Comparison of ENCODE assay signal across 25 cellular contexts in the genomic region with DNA sequence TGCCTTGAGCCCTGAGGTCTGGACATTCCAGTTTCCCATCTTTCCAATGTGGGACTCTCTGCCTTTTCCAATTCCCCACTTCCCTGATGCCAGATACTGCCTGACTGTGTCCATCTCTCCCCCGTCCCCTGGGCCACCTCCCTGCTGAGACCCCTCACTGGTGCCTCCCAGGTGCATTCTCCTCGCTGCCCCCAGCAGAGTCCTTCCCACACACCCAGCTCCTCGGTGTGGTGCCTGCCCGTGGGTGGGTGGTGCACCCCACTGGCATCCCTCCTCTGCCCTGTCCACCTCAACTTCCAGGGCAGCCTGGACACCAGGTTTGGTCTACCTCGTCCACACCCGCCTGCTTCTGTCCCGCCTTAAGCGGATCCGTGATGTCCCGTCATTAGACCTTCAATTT. TPM values are rescaled to one million over a fixed set of nuclear protein-coding genes. Genes with fewer than 3 reads are reported as not detected.
DNase-seq lines count a peak whose midpoint lies in the region; ATAC-seq, FAIRE-seq and TF ChIP-seq lines count a peak whose summit lies in the region.
"Had no signal": no experiment of that assay in that cellular context is flagged by ENCODE, and none has a peak within 500 bp of the region (broad histone marks: within the 10 kb centered on the region; RNA-seq: fewer than 3 reads in every experiment).

No MANE protein-coding gene starts in this region.

- H3K36me3 ChIP-seq in esophagus muscularis mucosa (no peaks in the 10 kb centered on the region), neural progenitor cell (no peaks in the 10 kb centered on the region), stomach smooth muscle (ENCODE audit: control insufficient read depth in 2 of 2, insufficient read depth in 2 of 2, low read length in 2 of 2) (no peaks in the 10 kb centered on the region), kidney (ENCODE audit: control insufficient read depth in 1 of 2, insufficient read depth in 2 of 2, low read length in 2 of 2) (no peaks in the 10 kb centered on the region), lower lobe of right lung (no peaks in the 10 kb centered on the region)
- H3K36me3 ChIP-seq: BLaER1 treated with 17β-estradiol and CSF1 and Interleukin-3, amounts not matched to agents 10 nM and 100 nM; SJCRH30 had no signal

- WGBS in esophagus muscularis mucosa: 83% methylated on average over 10 of the region's 10 CpGs

- H3K4me3 ChIP-seq in esophagus muscularis mucosa (no peak overlapping the region), neural progenitor cell (no peak overlapping the region), stomach smooth muscle (ENCODE audit: low read length in 2 of 2) (no peak overlapping the region), kidney (ENCODE audit: low read length in 2 of 2) (no peak overlapping the region), lower lobe of right lung (no peak overlapping the region)
- H3K4me3 ChIP-seq: A549; BLaER1 treated with 17β-estradiol and CSF1 and Interleukin-3, amounts not matched to agents 10 nM and 100 nM; SJCRH30 had no signal

- no peak for FAIRE-seq in kidney (lab: Jason Lieb, UNC)
- FAIRE-seq: A549, D721Med had no signal

- H3K4me1 ChIP-seq in esophagus muscularis mucosa: peaks cover 16 to 45% (median 41%) of the 10 kb centered on the region in 4 donors
- peaks cover 16% of the 10 kb centered on the region for H3K4me1 ChIP-seq in neural progenitor cell
- peaks cover 44% of the 10 kb centered on the region for H3K4me1 ChIP-seq in stomach smooth muscle (ENCODE audit: control insufficient read depth, insufficient read depth, low read length)
- H3K4me1 ChIP-seq in kidney (ENCODE audit: control insufficient read depth in 1 of 2, insufficient read depth in 1 of 2, low read depth in 1 of 2, low read length in 2 of 2): peaks cover 0 to 2% of the 10 kb centered on the region in 2 donors
- H3K4me1 ChIP-seq in lower lobe of right lung: peaks cover 14% of the 10 kb centered on the region
- H3K4me1 ChIP-seq: A549, SJCRH30 had no signal

- no peaks in the 10 kb centered on the region for H4K20me1 ChIP-seq in neural progenitor cell (ENCODE audit: low read depth)

- TF ChIP-seq CTCF in esophagus muscularis mucosa (IDR thresholded peaks at IDR 0.05): no peak
- TF ChIP-seq CTCF in neural progenitor cell (IDR thresholded peaks at IDR 0.05): no peak
- no peak for TF ChIP-seq CTCF in kidney (IDR thresholded peaks at IDR 0.05; ENCODE audit: borderline replicate concordance, extremely low read depth, insufficient read depth)
- no peak for TF ChIP-seq CTCF in lower lobe of right lung (IDR thresholded peaks at IDR 0.05)

- H3K27me3 ChIP-seq in esophagus muscularis mucosa: peaks cover 0 to 12% (median 0%) of the 10 kb centered on the region in 4 donors
- H3K27me3 ChIP-seq in neural progenitor cell: peaks cover 7% of the 10 kb centered on the region
- no peaks in the 10 kb centered on the region for H3K27me3 ChIP-seq in stomach smooth muscle (ENCODE audit: control insufficient read depth in 1 of 2, insufficient read depth in 2 of 2, low read length in 2 of 2)
- peaks cover 20% of the 10 kb centered on the region for H3K27me3 ChIP-seq in lower lobe of right lung (ENCODE audit: low read depth)

- peaks cover 12% of the 10 kb centered on the region for H3K4me1 Mint-ChIP-seq in neural progenitor cell

- no peak for TF ChIP-seq EP300 in esophagus muscularis mucosa (IDR thresholded peaks at IDR 0.05)

- intact Hi-C loops in esophagus muscularis mucosa (cut with DNase I) (no loop called here), kidney (cut with DNase I) (no loop called here), lower lobe of right lung (cut with DNase I) (no loop called here)

- H3K27ac ChIP-seq in esophagus muscularis mucosa (replicated peaks in 1 of 4): peak overlapping the region; percentile 68 to 95 (median 76)
- no peak overlapping the region for H3K27ac ChIP-seq in neural progenitor cell
- H3K27ac ChIP-seq in stomach smooth muscle (ENCODE audit: low read length): peak overlapping the region; percentile 81
- H3K27ac ChIP-seq in kidney (ENCODE audit: low read depth in 2 of 2, low read length in 2 of 2): no peak overlapping the region
- no peak overlapping the region for H3K27ac ChIP-seq in lower lobe of right lung
- H3K27ac ChIP-seq: A549; BLaER1 treated with 17β-estradiol and CSF1 and Interleukin-3, amounts not matched to agents 10 nM and 100 nM; SJCRH30 had no signal

- H3K4me2 ChIP-seq in neural progenitor cell: no peak overlapping the region
- H3K4me2 ChIP-seq: A549 had no signal

- H3K9me3 ChIP-seq in esophagus muscularis mucosa (no peaks in the 10 kb centered on the region), neural progenitor cell (ENCODE audit: low read depth) (no peaks in the 10 kb centered on the region), stomach smooth muscle (ENCODE audit: control insufficient read depth in 2 of 2, low read length in 2 of 2) (no peaks in the 10 kb centered on the region), kidney (ENCODE audit: control insufficient read depth in 1 of 2, low read length in 2 of 2) (no peaks in the 10 kb centered on the region), lower lobe of right lung (no peaks in the 10 kb centered on the region)
- H3K9me3 ChIP-seq: A549; BLaER1 treated with 17β-estradiol and CSF1 and Interleukin-3, amounts not matched to agents 10 nM and 100 nM; SJCRH30 had no signal

- H3K4me3 Mint-ChIP-seq in neural progenitor cell: no peak overlapping the region
- H3K4me3 Mint-ChIP-seq: CD4-positive, alpha-beta T cell had no signal

- H3F3A ChIP-seq in neural progenitor cell (ENCODE audit: low read depth): peaks cover 16% of the 10 kb centered on the region

- peak overlapping the region; percentile 63 for H3K27ac Mint-ChIP-seq in neural progenitor cell
- H3K27ac Mint-ChIP-seq: CD4-positive, alpha-beta T cell had no signal

- peaks cover 8% of the 10 kb centered on the region for H3K27me3 Mint-ChIP-seq in neural progenitor cell (ENCODE audit: insufficient read depth, low read depth)

- DNase-seq in esophagus muscularis mucosa (ENCODE audit: extremely low spot score) (no peak), neural progenitor cell (ENCODE audit: low spot score) (no peak), kidney (no peak), lower lobe of right lung (no peak)
- DNase-seq: AML-193; CD4-positive, alpha-beta T cell; H7; IMR-90; KG1; MM.1S; NCI-H2029 treated with DMSO at 0.1 percent for 48 hours; NCI-H446 treated with DMSO at 0.1 percent for 48 hours; NCI-H526; NCI-H82; NK-92 treated with Interleukin-12 subunit alpha and Interleukin-12 subunit beta, amount 100 ng/mL, for 24 hours; PC-3; SJCRH30 had no signal

- no peak for ATAC-seq in HG03097 (IDR thresholded peaks at IDR 0.05; ENCODE audit: low FRiP score, unreplicated experiment)
- ATAC-seq in lower lobe of right lung: no peak
- no peak for ATAC-seq in GM18520 (IDR thresholded peaks at IDR 0.05; ENCODE audit: unreplicated experiment)
- ATAC-seq: A549, PC-3, Right ventricle myocardium inferior had no signal

- no peaks in the 10 kb centered on the region for H3K36me3 Mint-ChIP-seq in neural progenitor cell

- no peak overlapping the region for H3K9ac ChIP-seq in neural progenitor cell
- H3K9ac ChIP-seq in stomach smooth muscle (ENCODE audit: low read length in 2 of 2): no peak overlapping the region
- no peak overlapping the region for H3K9ac ChIP-seq in kidney (ENCODE audit: low read length in 2 of 2)
- H3K9ac ChIP-seq: BLaER1 treated with 17β-estradiol and CSF1 and Interleukin-3, amounts not matched to agents 10 nM and 100 nM had no signal

- H3K9me3 Mint-ChIP-seq in neural progenitor cell: no peaks in the 10 kb centered on the region
- H3K9me3 Mint-ChIP-seq: CD4-positive, alpha-beta T cell had no signal

- H2AFZ ChIP-seq in neural progenitor cell (replicated peaks): no peak overlapping the region

- H3K79me2 ChIP-seq in neural progenitor cell (ENCODE audit: low read depth): no peaks in the 10 kb centered on the region

- TF ChIP-seq POLR2A in esophagus muscularis mucosa (IDR thresholded peaks at IDR 0.05; ENCODE audit: low read depth): no peak

RNA-seq across cellular contexts. Expression of gene MRGPRF, which starts 4.9 kb away (rescaled TPM):
- total RNA-seq in esophagus muscularis mucosa (100 to 1,000 TPM in 3 of 4 donors, 10 to 100 TPM in 1; 77.9 to 206 (median 126) TPM), neural progenitor cell (ENCODE audit: low replicate concordance) (0.56 and 3.5 TPM in 2 replicates), kidney (9.3 TPM), lower lobe of right lung (11.5 TPM)
- 19.0 TPM for polyA plus RNA-seq in kidney (ENCODE audit: insufficient read depth, low read depth, low replicate concordance)
- total RNA-seq: CD4-positive, alpha-beta T cell; PC-3; RPMI7951 had no signal

RNA-seq across cellular contexts. Expression of gene TPCN2, which starts 30.8 kb away (rescaled TPM):
- total RNA-seq in esophagus muscularis mucosa (10 to 100 TPM; 18.7 to 34.5 (median 24.7) TPM), neural progenitor cell (ENCODE audit: low replicate concordance) (7.2 and 10.9 TPM in 2 replicates), kidney (22.4 TPM), lower lobe of right lung (18.2 TPM)
- polyA plus RNA-seq in kidney (ENCODE audit: insufficient read depth, low read depth, low replicate concordance): 12.9 TPM

RNA-seq across cellular contexts. Expression of gene MRGPRD, which starts 37.2 kb away (rescaled TPM):
- total RNA-seq in esophagus muscularis mucosa (1 to 10 TPM in 1 of 4 donors, under 1 TPM in 2, not detected in 1; 0.32 to 2.5 (median 0.66) TPM), neural progenitor cell (ENCODE audit: low replicate concordance) (not detected in 2 replicates), kidney (not detected), lower lobe of right lung (not detected)
- not detected for polyA plus RNA-seq in kidney (ENCODE audit: insufficient read depth, low read depth, low replicate concordance)
- total RNA-seq: CD4-positive, alpha-beta T cell; H7; IMR-90; PC-3; Right ventricle myocardium inferior; RPMI7951; SJCRH30 had no signal
- polyA plus RNA-seq: A549, IMR-90 had no signal

Comparison
In these comparisons a context has a peak if more than half of its experiments do, and no peak if none do; other contexts are left out.
1. H3K27ac ChIP-seq: peak in esophagus muscularis mucosa (4 of 4) and stomach smooth muscle (single experiment); none in neural progenitor cell (single experiment), kidney (0 of 2) and lower lobe of right lung (single experiment).